Comparison of ENCODE assay signal across 1 cellular context in the genomic region with DNA sequence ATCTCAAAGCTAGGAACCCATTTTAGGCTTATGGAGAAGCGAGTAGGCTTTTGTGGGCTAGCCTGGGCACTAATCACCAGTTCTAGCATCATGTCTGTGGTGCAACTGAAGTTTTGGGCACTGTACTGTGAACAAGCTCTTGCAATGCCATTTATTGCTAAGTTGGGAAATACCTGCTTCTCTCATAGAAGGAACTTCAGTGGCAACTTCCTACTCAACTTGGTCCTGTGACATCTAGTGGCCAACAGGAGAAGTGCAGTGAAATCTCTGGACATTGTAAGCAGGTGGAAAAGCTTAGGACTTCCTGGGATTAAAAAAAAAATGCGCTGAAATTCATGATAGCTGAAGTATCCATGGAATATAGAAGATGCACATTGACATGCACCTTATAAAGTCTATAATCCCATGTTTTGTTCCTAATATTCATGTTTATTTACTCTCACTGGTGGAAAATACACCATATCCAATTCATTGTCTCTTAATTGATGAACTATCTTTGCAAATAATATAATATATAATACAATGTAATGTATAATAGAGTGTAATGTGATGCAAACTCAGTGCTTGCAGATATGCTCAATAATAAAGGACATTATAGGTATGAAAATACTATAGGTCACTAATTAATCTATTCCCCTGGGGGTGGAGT.
TF ChIP-seq lines count a peak whose summit lies in the region.

No MANE protein-coding gene starts in this region.

TF ChIP-seq in GM12878, 131 proteins besides CTCF, POLR2A, EP300 and RAD21 (continued from another document):
- peak; percentile 63; the same call in 1 of the 2 replicates for TF ChIP-seq YY1 (IDR thresholded peaks at IDR 0.05; ENCODE audit: low read depth, low read length)
- TF ChIP-seq, protein P1, sequence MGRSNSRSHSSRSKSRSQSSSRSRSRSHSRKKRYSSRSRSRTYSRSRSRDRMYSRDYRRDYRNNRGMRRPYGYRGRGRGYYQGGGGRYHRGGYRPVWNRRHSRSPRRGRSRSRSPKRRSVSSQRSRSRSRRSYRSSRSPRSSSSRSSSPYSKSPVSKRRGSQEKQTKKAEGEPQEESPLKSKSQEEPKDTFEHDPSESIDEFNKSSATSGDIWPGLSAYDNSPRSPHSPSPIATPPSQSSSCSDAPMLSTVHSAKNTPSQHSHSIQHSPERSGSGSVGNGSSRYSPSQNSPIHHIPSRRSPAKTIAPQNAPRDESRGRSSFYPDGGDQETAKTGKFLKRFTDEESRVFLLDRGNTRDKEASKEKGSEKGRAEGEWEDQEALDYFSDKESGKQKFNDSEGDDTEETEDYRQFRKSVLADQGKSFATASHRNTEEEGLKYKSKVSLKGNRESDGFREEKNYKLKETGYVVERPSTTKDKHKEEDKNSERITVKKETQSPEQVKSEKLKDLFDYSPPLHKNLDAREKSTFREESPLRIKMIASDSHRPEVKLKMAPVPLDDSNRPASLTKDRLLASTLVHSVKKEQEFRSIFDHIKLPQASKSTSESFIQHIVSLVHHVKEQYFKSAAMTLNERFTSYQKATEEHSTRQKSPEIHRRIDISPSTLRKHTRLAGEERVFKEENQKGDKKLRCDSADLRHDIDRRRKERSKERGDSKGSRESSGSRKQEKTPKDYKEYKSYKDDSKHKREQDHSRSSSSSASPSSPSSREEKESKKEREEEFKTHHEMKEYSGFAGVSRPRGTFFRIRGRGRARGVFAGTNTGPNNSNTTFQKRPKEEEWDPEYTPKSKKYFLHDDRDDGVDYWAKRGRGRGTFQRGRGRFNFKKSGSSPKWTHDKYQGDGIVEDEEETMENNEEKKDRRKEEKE (IDR thresholded peaks at IDR 0.05), result no peak
- TF ChIP-seq KAT2A (conservative IDR thresholded peaks at IDR 0.05; ENCODE audit: control insufficient read depth, low read depth, low read length), result no peak
TF ChIP-seq in GM12878: peak in this region for 4.
